In the genomic region with DNA sequence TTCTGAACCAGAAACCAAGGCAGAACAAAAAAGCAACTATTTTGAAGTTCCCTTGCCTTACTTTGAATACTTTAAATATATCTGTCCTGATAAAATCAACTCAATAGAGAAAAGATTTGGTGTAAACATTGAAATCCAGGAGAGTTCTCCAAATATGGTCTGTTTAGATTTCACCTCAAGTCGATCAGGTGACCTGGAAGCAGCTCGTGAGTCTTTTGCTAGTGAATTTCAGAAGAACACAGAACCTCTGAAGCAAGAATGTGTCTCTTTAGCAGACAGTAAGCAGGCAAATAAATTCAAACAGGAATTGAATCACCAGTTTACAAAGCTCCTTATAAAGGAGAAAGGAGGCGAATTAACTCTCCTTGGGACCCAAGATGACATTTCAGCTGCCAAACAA, we compare ENCODE assay signal across 16 cellular contexts. TPM values are rescaled to one million over a fixed set of nuclear protein-coding genes. Genes with fewer than 3 reads are reported as not detected.
DNase-seq lines count a peak whose midpoint lies in the region; ATAC-seq and TF ChIP-seq lines count a peak whose summit lies in the region.
"Had no signal": no experiment of that assay in that cellular context is flagged by ENCODE, and none has a peak within 500 bp of the region (broad histone marks: within the 10 kb centered on the region; RNA-seq: fewer than 3 reads in every experiment).

No MANE protein-coding gene starts in this region.

- H3K9me3 Mint-ChIP-seq in T-helper 1 cell treated with Interleukin-12 subunit alpha and Interleukin-12 subunit beta and Interleukin-4 antibody, amounts not matched to agents 30 μg/mL and 1 μg/mL, for 36 hours = no peaks in the 10 kb centered on the region

- POLR2A ChIA-PET in OCI-LY7 (lab: Charles Lee) = no interaction called here

- H2AFZ ChIP-seq in OCI-LY7 (ENCODE audit: low read length) = no peak overlapping the region

- H3K27me3 Mint-ChIP-seq in T-helper 1 cell treated with Interleukin-12 subunit alpha and Interleukin-12 subunit beta and Interleukin-4 antibody, amounts not matched to agents 30 μg/mL and 1 μg/mL, for 36 hours (ENCODE audit: low read depth) = no peaks in the 10 kb centered on the region

- H3K36me3 ChIP-seq in OCI-LY7 (ENCODE audit: insufficient read depth, low read length) (no peaks in the 10 kb centered on the region), rectal smooth muscle tissue (ENCODE audit: control insufficient read depth, insufficient read depth, low read length) (peaks cover 25% of the 10 kb centered on the region)

- no peak for TF ChIP-seq CTCF in OCI-LY7 (conservative IDR thresholded peaks at IDR 0.05; ENCODE audit: low read length)
- no peak for TF ChIP-seq CTCF in fibroblast of villous mesenchyme (IDR thresholded peaks at IDR 0.05; ENCODE audit: insufficient read depth, low read depth, low read length)

- CTCF ChIA-PET in OCI-LY7 (lab: Charles Lee; ENCODE audit: unreplicated experiment) = no interaction called here

- H3K4me3 Mint-ChIP-seq in T-helper 1 cell treated with Interleukin-12 subunit alpha and Interleukin-12 subunit beta and Interleukin-4 antibody, amounts not matched to agents 30 μg/mL and 1 μg/mL, for 36 hours = peak overlapping the region; percentile 26

- H3K9me2 ChIP-seq in OCI-LY7 (ENCODE audit: insufficient read depth, low read length) = no peaks in the 10 kb centered on the region

- no peaks in the 10 kb centered on the region for H4K20me1 ChIP-seq in OCI-LY7 (ENCODE audit: insufficient read depth, low read length)

- BruUV-seq in OCI-LY7 (replicated peaks; lab: Mats Ljungman, UMichigan) = no TSS peak

- peaks cover 68% of the 10 kb centered on the region for H3K36me3 Mint-ChIP-seq in T-helper 1 cell treated with Interleukin-12 subunit alpha and Interleukin-12 subunit beta and Interleukin-4 antibody, amounts not matched to agents 30 μg/mL and 1 μg/mL, for 36 hours (ENCODE audit: low read depth)

- intact Hi-C loops in OCI-LY7 (cut with micrococcal nuclease; ENCODE audit: unreplicated experiment) = loop anchor here (10.0 kb wide), 1 partner anchor 466 kb away; no protein-coding TSS in a partner anchor

- no peaks in the 10 kb centered on the region for H3K27me3 ChIP-seq in rectal smooth muscle tissue (ENCODE audit: control insufficient read depth, insufficient read depth, low read length)

- H3K27ac Mint-ChIP-seq in T-helper 1 cell treated with Interleukin-12 subunit alpha and Interleukin-12 subunit beta and Interleukin-4 antibody, amounts not matched to agents 30 μg/mL and 1 μg/mL, for 36 hours = peak overlapping the region; percentile 49

- no peak overlapping the region for H3K27ac ChIP-seq in OCI-LY7 (ENCODE audit: low read depth, low read length, poor library complexity, severe bottlenecking)
- H3K27ac ChIP-seq in rectal smooth muscle tissue (ENCODE audit: low read depth, low read length) = peak overlapping the region; percentile 85
- H3K27ac ChIP-seq: 22Rv1, skin epidermis had no signal

- H3K4me3 ChIP-seq in OCI-LY7 (ENCODE audit: low read depth, low read length, poor library complexity, severe bottlenecking) = no peak overlapping the region
- no peak overlapping the region for H3K4me3 ChIP-seq in fibroblast of villous mesenchyme (ENCODE audit: low read depth, low read length)
- H3K4me3 ChIP-seq in rectal smooth muscle tissue (ENCODE audit: low read length) = no peak overlapping the region
- H3K4me3 ChIP-seq: skin epidermis had no signal

- no peaks in the 10 kb centered on the region for H3K79me2 ChIP-seq in OCI-LY7 (ENCODE audit: insufficient read depth, low read depth, low read length)

- H3K9me3 ChIP-seq in OCI-LY7 (ENCODE audit: low read length) = no peaks in the 10 kb centered on the region

- peaks cover 66% of the 10 kb centered on the region for H3K4me1 Mint-ChIP-seq in T-helper 1 cell treated with Interleukin-12 subunit alpha and Interleukin-12 subunit beta and Interleukin-4 antibody, amounts not matched to agents 30 μg/mL and 1 μg/mL, for 36 hours (ENCODE audit: low read depth)

- no peak for DNase-seq in T-helper 1 cell
- DNase-seq in OCI-LY7 (ENCODE audit: low spot score) = no peak
- peak; percentile 11 for DNase-seq in fibroblast of villous mesenchyme (ENCODE audit: low read depth)
- DNase-seq in globus pallidus (ENCODE audit: low spot score) = no peak
- no peak for DNase-seq in cerebellar nuclear complex (lab: John Stamatoyannopoulos, UW)
- DNase-seq: activated CD4-positive, CD25-positive, alpha-beta regulatory T cell treated with anti-CD3 and anti-CD28 coated beads, Interleukin-2, amount 50 U/mL, for 72 hours; EL; NCI-H2029; NCI-H526 treated with DMSO at 0.1 percent for 48 hours had no signal

- H3K9ac ChIP-seq in rectal smooth muscle tissue (ENCODE audit: low read length) = no peak overlapping the region

- no peak for ATAC-seq in GM21515 (IDR thresholded peaks at IDR 0.05; ENCODE audit: unreplicated experiment)
- ATAC-seq: Panc1 had no signal

- H3K4me1 ChIP-seq in OCI-LY7 (ENCODE audit: insufficient read depth, low read length, poor library complexity, severe bottlenecking) (peaks cover 37% of the 10 kb centered on the region), rectal smooth muscle tissue (ENCODE audit: control insufficient read depth, insufficient read depth, low read length) (peaks cover 13% of the 10 kb centered on the region)

- H3K4me2 ChIP-seq in OCI-LY7 (ENCODE audit: low read length) = peak overlapping the region; percentile 12

RNA-seq across cellular contexts. Expression of gene DTX3L, which starts 4.6 kb away (rescaled TPM):
- total RNA-seq in OCI-LY7 (2014; rRNA removed; shearing (Covaris generic)) = 1.5 and 2.2 TPM in 2 replicates
- 0.94 and 1.3 TPM in 2 replicates for total RNA-seq in OCI-LY7 (2022)
- total RNA-seq in fibroblast of villous mesenchyme = 25.1 and 36.7 TPM in 2 replicates

RNA-seq across cellular contexts. Expression of gene PARP9, which starts 4.7 kb away (rescaled TPM):
- 1.4 TPM in 2 replicates for total RNA-seq in OCI-LY7 (2014; rRNA removed; shearing (Covaris generic))
- total RNA-seq in OCI-LY7 (2022) = 0.57 and 0.65 TPM in 2 replicates
- 21.3 and 34.5 TPM in 2 replicates for total RNA-seq in fibroblast of villous mesenchyme

RNA-seq across cellular contexts. Expression of gene PARP15, which starts 8.7 kb away (rescaled TPM):
- 3.3 and 3.4 TPM in 2 replicates for total RNA-seq in OCI-LY7 (2014; rRNA removed; shearing (Covaris generic))
- total RNA-seq in OCI-LY7 (2022) = 0.70 and 0.81 TPM in 2 replicates
- total RNA-seq in fibroblast of villous mesenchyme = under 0.01 TPM in 2 replicates
- total RNA-seq: HT-29 had no signal

RNA-seq across cellular contexts. Expression of gene KPNA1, which starts 54.0 kb away (rescaled TPM):
- 20.0 and 24.6 TPM in 2 replicates for total RNA-seq in OCI-LY7 (2014; rRNA removed; shearing (Covaris generic))
- total RNA-seq in OCI-LY7 (2022) (73.1 and 77.5 TPM in 2 replicates), fibroblast of villous mesenchyme (32.2 and 44.0 TPM in 2 replicates)
